In genomic region chr1:160432371-160432786, GRCh38 we compare ENCODE assay signal across 12 cellular contexts. TPM values are rescaled to one million over a fixed set of nuclear protein-coding genes. Genes with fewer than 3 reads are reported as not detected.
A peak's percentile ranks its signal among the peaks of the same experiment; 100 is the strongest.
DNase-seq lines count a peak whose midpoint lies in the region; ATAC-seq and TF ChIP-seq lines count a peak whose summit lies in the region.
"Had no signal": no experiment of that assay in that cellular context is flagged by ENCODE, and none has a peak within 500 bp of the region (broad histone marks: within the 10 kb centered on the region; RNA-seq: fewer than 3 reads in every experiment).

No MANE protein-coding gene starts in this region.

- peaks cover 35 to 83% (median 67%) of the 10 kb centered on the region in 10 experiments for H3K4me1 ChIP-seq in BLaER1 treated with 17β-estradiol and CSF1 and Interleukin-3, amounts not matched to agents 10 nM and 100 nM

- H3K36me3 ChIP-seq in BLaER1 treated with 17β-estradiol and CSF1 and Interleukin-3, amounts not matched to agents 10 nM and 100 nM = peaks cover 0 to 9% (median 4%) of the 10 kb centered on the region in 11 experiments; a peak in 10 of 22 replicates
- H3K36me3 ChIP-seq: heart right ventricle had no signal

- H3K4me3 Mint-ChIP-seq in activated CD4-positive, alpha-beta memory T cell treated with anti-CD3 and anti-CD28 coated beads, Interleukin-2, amount 10 ng/mL, durations not matched to agents 7 days and 5 days = peak overlapping the region; percentile 30

- no peak for DNase-seq in activated CD4-positive, alpha-beta memory T cell treated with anti-CD3 and anti-CD28 coated beads, Interleukin-2, amount 10 ng/mL, durations not matched to agents 7 days and 5 days
- DNase-seq in NCI-H1092 treated with DMSO at 0.1 percent for 48 hours (lab: John Stamatoyannopoulos, UW) (no peak), posterior cingulate gyrus (no peak), NCI-H2107 treated with DMSO at 0.1 percent for 48 hours (lab: John Stamatoyannopoulos, UW; ENCODE audit: unreplicated experiment) (no peak)
- DNase-seq: COR-L47, heart right ventricle had no signal

- CTCF ChIA-PET in activated CD4-positive, alpha-beta memory T cell treated with anti-CD3 and anti-CD28 coated beads, Interleukin-2, amount 10 ng/mL, durations not matched to agents 7 days and 5 days (lab: Charles Lee) = interaction anchor here (1.1 to 5.1 kb wide), 3 partner anchors 11 to 200 kb away, joined by 4 to 81 read pairs (median 4); no protein-coding TSS in a partner anchor

- H3K9me3 Mint-ChIP-seq in activated CD4-positive, alpha-beta memory T cell treated with anti-CD3 and anti-CD28 coated beads, Interleukin-2, amount 10 ng/mL, durations not matched to agents 7 days and 5 days = peaks cover 14% of the 10 kb centered on the region

- H4K20me1 ChIP-seq in BLaER1 treated with 17β-estradiol and CSF1 and Interleukin-3, amounts not matched to agents 10 nM and 100 nM = no peaks in the 10 kb centered on the region

- no peak overlapping the region for H3K4me3 ChIP-seq in BLaER1 treated with 17β-estradiol and CSF1 and Interleukin-3, amounts not matched to agents 10 nM and 100 nM
- H3K4me3 ChIP-seq: heart right ventricle had no signal

- peaks cover 10% of the 10 kb centered on the region for H3K36me3 Mint-ChIP-seq in activated CD4-positive, alpha-beta memory T cell treated with anti-CD3 and anti-CD28 coated beads, Interleukin-2, amount 10 ng/mL, durations not matched to agents 7 days and 5 days (ENCODE audit: low read depth)

- H3K4me1 Mint-ChIP-seq in activated CD4-positive, alpha-beta memory T cell treated with anti-CD3 and anti-CD28 coated beads, Interleukin-2, amount 10 ng/mL, durations not matched to agents 7 days and 5 days = peaks cover 65% of the 10 kb centered on the region

- intact Hi-C loops in posterior cingulate gyrus (cut with DNase I) = no loop called here

- H3K9me3 ChIP-seq in BLaER1 treated with 17β-estradiol and CSF1 and Interleukin-3, amounts not matched to agents 10 nM and 100 nM (replicated peaks in 1 of 11) = peaks cover 19 to 34% (median 24%) of the 10 kb centered on the region in 11 experiments; a peak in 21 of 22 replicates
- H3K9me3 ChIP-seq: heart right ventricle had no signal

- peak; percentile 47 for TF ChIP-seq POLR2A in GM18951 (IDR thresholded peaks at IDR 0.05; ENCODE audit: extremely low read depth, insufficient read depth, insufficient read length)

- peak overlapping the region; percentile 90 for H3K27ac Mint-ChIP-seq in activated CD4-positive, alpha-beta memory T cell treated with anti-CD3 and anti-CD28 coated beads, Interleukin-2, amount 10 ng/mL, durations not matched to agents 7 days and 5 days

- peak overlapping the region in 2 of 11 experiments; percentile 46 to 56; a peak in 2 of 22 replicates for H3K9ac ChIP-seq in BLaER1 treated with 17β-estradiol and CSF1 and Interleukin-3, amounts not matched to agents 10 nM and 100 nM

- POLR2A ChIA-PET in activated CD4-positive, alpha-beta memory T cell treated with anti-CD3 and anti-CD28 coated beads, Interleukin-2, amount 10 ng/mL, durations not matched to agents 7 days and 5 days (lab: Charles Lee) = interaction anchor here (0.7 to 2.6 kb wide), 7 partner anchors 10 to 174 kb away, joined by 3 to 14 read pairs (median 4); partner anchors contain the start of genes COPA, NCSTN and SLAMF6

- H3K27me3 ChIP-seq in BLaER1 treated with 17β-estradiol and CSF1 and Interleukin-3, amounts not matched to agents 10 nM and 100 nM = no peaks in the 10 kb centered on the region
- H3K27me3 ChIP-seq: heart right ventricle had no signal

- no peaks in the 10 kb centered on the region for H3K27me3 Mint-ChIP-seq in activated CD4-positive, alpha-beta memory T cell treated with anti-CD3 and anti-CD28 coated beads, Interleukin-2, amount 10 ng/mL, durations not matched to agents 7 days and 5 days

- ATAC-seq in HG03045 (IDR thresholded peaks at IDR 0.05; ENCODE audit: unreplicated experiment) (peak; percentile 45), HG02763 (IDR thresholded peaks at IDR 0.05; ENCODE audit: unreplicated experiment) (no peak)
- ATAC-seq: heart right ventricle, Panc1, sciatic nerve had no signal

- peak overlapping the region in 7 of 11 experiments; percentile 8 to 78 (median 51); a peak in 13 of 22 replicates for H3K4me2 ChIP-seq in BLaER1 treated with 17β-estradiol and CSF1 and Interleukin-3, amounts not matched to agents 10 nM and 100 nM

- in situ Hi-C loops in GM18951 (cut with MboI; ENCODE audit: low sequenced_read_pairs, unreplicated experiment) = no loop called here

- peak overlapping the region in 3 of 11 experiments; percentile 74 to 82 (median 76); a peak in 6 of 22 replicates for H3K27ac ChIP-seq in BLaER1 treated with 17β-estradiol and CSF1 and Interleukin-3, amounts not matched to agents 10 nM and 100 nM

RNA-seq across cellular contexts. Expression of gene VANGL2, which starts 32.0 kb away (rescaled TPM):
- total RNA-seq in activated CD4-positive, alpha-beta memory T cell treated with anti-CD3 and anti-CD28 coated beads, Interleukin-2, amount 10 ng/mL, durations not matched to agents 7 days and 5 days = not detected
